1 cellular context compared by ENCODE assay signal in the genomic region with DNA sequence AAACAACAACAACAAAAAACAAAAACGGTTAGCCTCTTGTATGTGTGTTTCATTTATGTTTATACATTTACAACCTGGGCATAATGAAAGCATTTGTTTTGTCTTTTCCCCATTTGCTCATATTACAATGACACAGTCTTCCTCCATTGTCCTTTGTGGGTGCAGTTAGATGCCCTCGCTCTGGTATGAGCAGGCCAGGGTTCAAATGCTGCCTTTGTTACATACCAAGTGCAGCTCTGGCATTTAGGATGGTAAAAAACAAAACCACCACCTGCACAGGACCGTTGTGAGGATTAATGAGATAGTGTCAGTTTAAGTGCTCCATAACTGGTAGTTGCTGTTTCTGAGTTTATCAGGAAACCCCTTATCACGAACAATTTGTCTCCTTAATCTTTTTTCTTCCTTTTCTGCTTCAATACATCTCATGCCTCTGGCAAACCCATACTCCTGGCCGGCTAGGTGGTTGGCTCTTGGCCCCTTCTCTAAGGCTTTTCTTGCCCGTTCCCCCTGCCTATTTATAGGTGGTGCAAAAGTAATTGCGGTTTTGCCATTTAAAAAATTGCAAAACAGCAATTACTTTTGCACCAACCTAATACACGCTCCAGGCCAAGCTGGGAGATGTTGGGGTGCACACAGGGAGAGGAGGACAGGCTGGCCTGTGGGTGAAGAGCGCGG.
TF ChIP-seq lines count a peak whose summit lies in the region.

No MANE protein-coding gene starts in this region.

TF ChIP-seq in A549, 52 proteins besides CTCF, POLR2A, EP300 and RAD21 (continued from another document):
- no peak for TF ChIP-seq EHMT2 (IDR thresholded peaks at IDR 0.05; ENCODE audit: low read depth)
- TF ChIP-seq, protein P1, sequence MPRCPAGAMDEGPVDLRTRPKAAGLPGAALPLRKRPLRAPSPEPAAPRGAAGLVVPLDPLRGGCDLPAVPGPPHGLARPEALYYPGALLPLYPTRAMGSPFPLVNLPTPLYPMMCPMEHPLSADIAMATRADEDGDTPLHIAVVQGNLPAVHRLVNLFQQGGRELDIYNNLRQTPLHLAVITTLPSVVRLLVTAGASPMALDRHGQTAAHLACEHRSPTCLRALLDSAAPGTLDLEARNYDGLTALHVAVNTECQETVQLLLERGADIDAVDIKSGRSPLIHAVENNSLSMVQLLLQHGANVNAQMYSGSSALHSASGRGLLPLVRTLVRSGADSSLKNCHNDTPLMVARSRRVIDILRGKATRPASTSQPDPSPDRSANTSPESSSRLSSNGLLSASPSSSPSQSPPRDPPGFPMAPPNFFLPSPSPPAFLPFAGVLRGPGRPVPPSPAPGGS (IDR thresholded peaks at IDR 0.05) = no peak
- TF ChIP-seq CBX2 (IDR thresholded peaks at IDR 0.05; ENCODE audit: borderline replicate concordance, low read depth) = no peak
- TF ChIP-seq POLR2AphosphoS2 (conservative IDR thresholded peaks at IDR 0.05; ENCODE audit: low read length) = no peak
- TF ChIP-seq JUN (IDR thresholded peaks at IDR 0.05) = no peak
- TF ChIP-seq ESRRA (IDR thresholded peaks at IDR 0.05; ENCODE audit: borderline replicate concordance, low read length) = no peak
- TF ChIP-seq, protein P2, sequence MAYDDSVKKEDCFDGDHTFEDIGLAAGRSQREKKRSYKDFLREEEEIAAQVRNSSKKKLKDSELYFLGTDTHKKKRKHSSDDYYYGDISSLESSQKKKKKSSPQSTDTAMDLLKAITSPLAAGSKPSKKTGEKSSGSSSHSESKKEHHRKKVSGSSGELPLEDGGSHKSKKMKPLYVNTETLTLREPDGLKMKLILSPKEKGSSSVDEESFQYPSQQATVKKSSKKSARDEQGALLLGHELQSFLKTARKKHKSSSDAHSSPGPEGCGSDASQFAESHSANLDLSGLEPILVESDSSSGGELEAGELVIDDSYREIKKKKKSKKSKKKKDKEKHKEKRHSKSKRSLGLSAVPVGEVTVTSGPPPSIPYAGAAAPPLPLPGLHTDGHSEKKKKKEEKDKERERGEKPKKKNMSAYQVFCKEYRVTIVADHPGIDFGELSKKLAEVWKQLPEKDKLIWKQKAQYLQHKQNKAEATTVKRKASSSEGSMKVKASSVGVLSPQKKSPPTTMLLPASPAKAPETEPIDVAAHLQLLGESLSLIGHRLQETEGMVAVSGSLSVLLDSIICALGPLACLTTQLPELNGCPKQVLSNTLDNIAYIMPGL (CRISPR knock-in tag; IDR thresholded peaks at IDR 0.05; ENCODE audit: borderline replicate concordance) = no peak
- TF ChIP-seq, protein P3, sequence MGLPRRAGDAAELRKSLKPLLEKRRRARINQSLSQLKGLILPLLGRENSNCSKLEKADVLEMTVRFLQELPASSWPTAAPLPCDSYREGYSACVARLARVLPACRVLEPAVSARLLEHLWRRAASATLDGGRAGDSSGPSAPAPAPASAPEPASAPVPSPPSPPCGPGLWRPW (IDR thresholded peaks at IDR 0.05) = no peak
- no peak for TF ChIP-seq ZFP36 (IDR thresholded peaks at IDR 0.05; ENCODE audit: borderline replicate concordance, partially characterized antibody)
- TF ChIP-seq ZNF302 (CRISPR knock-in tag; IDR thresholded peaks at IDR 0.05) = no peak
- no peak for TF ChIP-seq TP53 (CRISPR knock-in tag; IDR thresholded peaks at IDR 0.05)
